ENCODE assay signal across 18 cellular contexts in the genomic region with DNA sequence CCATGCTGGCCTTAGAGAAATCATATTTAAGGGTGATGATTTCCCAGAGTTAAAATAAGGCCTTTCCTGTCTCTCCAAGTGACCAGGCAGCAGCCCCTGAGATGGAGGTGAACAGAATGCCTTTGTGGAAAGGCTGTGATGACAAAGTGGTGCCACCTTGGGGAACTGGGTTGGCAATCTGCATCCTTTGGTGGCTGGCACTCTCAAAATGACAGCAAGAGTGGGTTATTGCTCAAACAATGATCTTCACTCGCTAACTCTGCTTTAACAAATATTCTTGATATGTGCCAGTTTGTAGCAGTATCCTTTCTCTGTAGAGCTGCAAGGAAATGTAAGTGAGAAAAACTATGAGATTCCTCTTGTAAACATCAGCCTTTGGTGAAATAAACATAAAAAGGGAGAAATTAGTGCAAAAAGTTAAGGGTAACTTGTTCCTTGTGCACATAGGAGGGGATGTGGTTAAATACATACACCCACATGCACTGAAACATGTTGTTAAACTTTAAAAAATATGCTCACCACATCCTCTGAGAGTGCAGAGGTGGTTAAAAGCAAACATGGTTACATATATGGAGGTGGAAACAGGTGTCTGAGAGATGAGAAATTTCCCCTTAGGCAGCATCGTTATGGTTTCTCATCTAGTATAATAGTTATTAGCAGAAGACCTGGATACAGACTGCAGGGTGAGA.
DNase-seq lines count a peak whose midpoint lies in the region; ATAC-seq and TF ChIP-seq lines count a peak whose summit lies in the region.
"Had no signal": no experiment of that assay in that cellular context is flagged by ENCODE, and none has a peak within 500 bp of the region (broad histone marks: within the 10 kb centered on the region; RNA-seq: fewer than 3 reads in every experiment).

No MANE protein-coding gene starts in this region.

- no peaks in the 10 kb centered on the region for H3K36me3 Mint-ChIP-seq in activated CD4-positive, alpha-beta T cell treated with anti-CD3 and anti-CD28 coated beads for 36 hours (ENCODE audit: low read depth)
- H3K36me3 Mint-ChIP-seq: neural progenitor cell had no signal

- TF ChIP-seq POLR2A in transverse colon (IDR thresholded peaks at IDR 0.05) = no peak

- no peak overlapping the region for H3K27ac Mint-ChIP-seq in activated CD4-positive, alpha-beta T cell treated with anti-CD3 and anti-CD28 coated beads for 36 hours
- H3K27ac Mint-ChIP-seq: activated T-helper 17 cell treated with anti-CD3 and anti-CD28 coated beads, Interleukin-2, amount 50 U/mL, for 72 hours; neural progenitor cell had no signal

- peaks cover 4% of the 10 kb centered on the region for H3K9me3 Mint-ChIP-seq in activated CD4-positive, alpha-beta T cell treated with anti-CD3 and anti-CD28 coated beads for 36 hours (ENCODE audit: low read depth)
- H3K9me3 Mint-ChIP-seq: neural progenitor cell had no signal

- no peaks in the 10 kb centered on the region for H3K4me1 Mint-ChIP-seq in activated CD4-positive, alpha-beta T cell treated with anti-CD3 and anti-CD28 coated beads for 36 hours
- H3K4me1 Mint-ChIP-seq: activated T-helper 17 cell treated with anti-CD3 and anti-CD28 coated beads, Interleukin-2, amount 50 U/mL, for 72 hours; neural progenitor cell had no signal

- H3K27me3 ChIP-seq in MM.1S (replicated peaks; ENCODE audit: insufficient read depth, low read length) = no peaks in the 10 kb centered on the region
- no peaks in the 10 kb centered on the region for H3K27me3 ChIP-seq in transverse colon
- H3K27me3 ChIP-seq: brain microvascular endothelial cell, neural progenitor cell, spleen had no signal

- in situ Hi-C loops in transverse colon (cut with MboI; ENCODE audit: low pct_ligation_motif_present in 1 of 4, low pct_unique_long_range_greater_than_20kb in 1 of 4, low sequenced_read_pairs in 3 of 4) = no loop called here

- H3K9ac ChIP-seq in MM.1S (ENCODE audit: low read length) = no peak overlapping the region
- H3K9ac ChIP-seq: neural progenitor cell had no signal

- H3K4me3 Mint-ChIP-seq in activated CD4-positive, alpha-beta T cell treated with anti-CD3 and anti-CD28 coated beads for 36 hours = no peak overlapping the region
- H3K4me3 Mint-ChIP-seq: activated T-helper 17 cell treated with anti-CD3 and anti-CD28 coated beads, Interleukin-2, amount 50 U/mL, for 72 hours; neural progenitor cell had no signal

- no peak overlapping the region for H3K4me3 ChIP-seq in MM.1S (ENCODE audit: low read length)
- H3K4me3 ChIP-seq in transverse colon = no peak overlapping the region
- H3K4me3 ChIP-seq: neural progenitor cell, SK-N-MC, spleen had no signal

- intact Hi-C loops in transverse colon (cut with DNase I; ENCODE audit: low total_unique reads) = no loop called here
- intact Hi-C loops in left cardiac atrium (cut with DNase I) = no loop called here
- intact Hi-C loops in activated CD4-positive, alpha-beta T cell treated with anti-CD3 and anti-CD28 coated beads for 36 hours (cut with DNase I, micrococcal nuclease) = no loop called here

- DNase-seq in MM.1S (peak; percentile 78), transverse colon (no peak), retina (no peak), left cardiac atrium (no peak)
- DNase-seq in activated CD4-positive, alpha-beta T cell treated with anti-CD3 and anti-CD28 coated beads for 36 hours = no peak
- DNase-seq: activated CD4-positive, CD25-positive, alpha-beta regulatory T cell treated with anti-CD3 and anti-CD28 coated beads, Interleukin-2, amount 50 U/mL, for 72 hours; brain microvascular endothelial cell; KG1; NCI-H187 treated with DMSO at 0.1 percent for 48 hours; spleen had no signal

- H3K79me2 ChIP-seq in MM.1S (ENCODE audit: low read length) = no peaks in the 10 kb centered on the region

- H3K36me3 ChIP-seq in MM.1S (replicated peaks; ENCODE audit: insufficient read depth, low read length) (no peaks in the 10 kb centered on the region), transverse colon (no peaks in the 10 kb centered on the region)
- H3K36me3 ChIP-seq: brain microvascular endothelial cell, neural progenitor cell, spleen had no signal

- no peaks in the 10 kb centered on the region for H4K20me1 ChIP-seq in MM.1S (ENCODE audit: insufficient read depth, low read length)

- TF ChIP-seq CTCF in MM.1S (IDR thresholded peaks at IDR 0.05; ENCODE audit: low read length) = no peak
- no peak for TF ChIP-seq CTCF in transverse colon (IDR thresholded peaks at IDR 0.05)

- H3F3A ChIP-seq in MM.1S (ENCODE audit: insufficient read depth, low read length) = 0 out of 2 replicates have a peak, but pooled peaks cover 2% of the 10 kb centered on the region

- POLR2A ChIA-PET in activated CD4-positive, alpha-beta T cell treated with anti-CD3 and anti-CD28 coated beads for 36 hours (lab: Charles Lee) = no interaction called here

- H3K4me2 ChIP-seq in MM.1S (ENCODE audit: low read depth, low read length) = no peak overlapping the region
- H3K4me2 ChIP-seq: neural progenitor cell had no signal

- H3K27me3 Mint-ChIP-seq in activated CD4-positive, alpha-beta T cell treated with anti-CD3 and anti-CD28 coated beads for 36 hours = no peaks in the 10 kb centered on the region
- H3K27me3 Mint-ChIP-seq: activated T-helper 17 cell treated with anti-CD3 and anti-CD28 coated beads, Interleukin-2, amount 50 U/mL, for 72 hours had no signal

- H3K27ac ChIP-seq in MM.1S (ENCODE audit: low read length) (peak overlapping the region; percentile 7; the same call in 1 of the 2 replicates), transverse colon (no peak overlapping the region)
- H3K27ac ChIP-seq: brain microvascular endothelial cell, C4-2B, neural progenitor cell, SK-N-MC, spleen had no signal

- CTCF ChIA-PET in activated CD4-positive, alpha-beta T cell treated with anti-CD3 and anti-CD28 coated beads for 36 hours (lab: Charles Lee) = no interaction called here

- ATAC-seq in GM18867 (IDR thresholded peaks at IDR 0.05; ENCODE audit: unreplicated experiment) (peak; percentile 81), GM21390 (IDR thresholded peaks at IDR 0.05; ENCODE audit: unreplicated experiment) (peak; percentile 89), HG02981 (IDR thresholded peaks at IDR 0.05; ENCODE audit: unreplicated experiment) (peak; percentile 99), left cardiac atrium (no peak)
- ATAC-seq in activated CD4-positive, alpha-beta T cell treated with anti-CD3 and anti-CD28 coated beads for 36 hours = no peak
- ATAC-seq: activated T-helper 17 cell treated with anti-CD3 and anti-CD28 coated beads, Interleukin-2, amount 50 U/mL, for 72 hours; HCT116 had no signal

- TF ChIP-seq EP300 in transverse colon (IDR thresholded peaks at IDR 0.05; ENCODE audit: low read depth) = no peak

- H2AFZ ChIP-seq in MM.1S (ENCODE audit: low read length) = no peak overlapping the region
- H2AFZ ChIP-seq: neural progenitor cell had no signal

- no peaks in the 10 kb centered on the region for H3K9me2 ChIP-seq in MM.1S (replicated peaks; ENCODE audit: insufficient read depth, low read length)

- H3K9me3 ChIP-seq in MM.1S (replicated peaks; ENCODE audit: insufficient read depth, low read length) = no peaks in the 10 kb centered on the region
- H3K9me3 ChIP-seq in transverse colon = no peaks in the 10 kb centered on the region

- 73 to 80% methylated on average over 2 of the region's 2 CpGs for WGBS in transverse colon (ENCODE audit: low coverage in 1 of 2), 2 donors

- H3K4me1 ChIP-seq in MM.1S (ENCODE audit: low read length) (peaks cover 12% of the 10 kb centered on the region), transverse colon (no peaks in the 10 kb centered on the region)
- H3K4me1 ChIP-seq: neural progenitor cell, spleen had no signal

Comparison
In these comparisons a context has a peak if more than half of its experiments do, and no peak if none do; other contexts are left out.
1. ATAC-seq: peak in GM18867 (single experiment), GM21390 (single experiment) and HG02981 (single experiment); none in left cardiac atrium (0 of 2) and activated CD4-positive, alpha-beta T cell treated with anti-CD3 and anti-CD28 coated beads for 36 hours (single experiment).